Comparison of ENCODE assay signal across 35 cellular contexts in the genomic region with DNA sequence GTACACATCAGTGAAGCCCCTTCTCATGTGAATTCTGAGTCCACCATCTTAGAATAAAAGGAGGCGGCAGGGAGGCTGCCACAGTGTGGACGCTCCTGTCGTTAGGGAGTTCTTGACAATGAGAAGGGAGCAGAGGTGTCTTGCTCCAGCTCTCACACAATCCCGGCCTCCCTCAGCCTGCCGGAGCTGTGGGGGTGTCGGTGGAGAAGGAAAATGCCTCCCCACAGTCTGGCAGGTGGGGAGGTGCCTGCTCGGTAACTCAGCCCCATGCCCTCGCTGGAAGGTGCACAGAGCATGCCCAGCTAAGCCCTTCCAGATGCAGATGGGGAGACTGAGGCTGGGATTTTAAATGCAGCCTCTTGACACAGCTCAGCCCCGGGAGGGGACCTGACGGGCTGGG.
"Had no signal": no experiment of that assay in that cellular context is flagged by ENCODE, and none has a peak within 500 bp of the region (broad histone marks: within the 10 kb centered on the region; RNA-seq: fewer than 3 reads in every experiment).

No MANE protein-coding gene starts in this region.

- H3K4me1 ChIP-seq: ascending aorta had no signal

- H3K4me3 ChIP-seq: ascending aorta, cardiac muscle cell had no signal

- H3K27me3 ChIP-seq: ascending aorta, cardiac muscle cell had no signal

- DNase-seq: activated B cell treated with CpG ODN at 0.5 μM for 24 hours; activated CD4-positive, alpha-beta memory T cell treated with anti-CD3 and anti-CD28 coated beads for 36 hours; activated CD4-positive, alpha-beta T cell treated with anti-CD3 and anti-CD28 coated beads for 4 hours; activated CD4-positive, alpha-beta T cell treated with anti-CD3 and anti-CD28 coated beads, Interleukin-2, amount 10 ng/mL, durations not matched to agents 24 days and 14 days; activated CD4-positive, alpha-beta T cell treated with anti-CD3 and anti-CD28 coated beads, Interleukin-2, amount 50 U/mL, for 1 hour; activated CD4-positive, alpha-beta T cell treated with anti-CD3 and anti-CD28 coated beads, Interleukin-2, amount 50 U/mL, for 4 hours; activated CD4-positive, CD25-positive, alpha-beta regulatory T cell treated with anti-CD3 and anti-CD28 coated beads, Interleukin-2, amount 50 U/mL, for 72 hours; activated CD8-positive, alpha-beta memory T cell treated with anti-CD3 and anti-CD28 coated beads, Interleukin-2, amount 50 U/mL, for 4 hours; activated CD8-positive, alpha-beta T cell treated with anti-CD3 and anti-CD28 coated beads for 36 hours; activated effector memory CD4-positive, alpha-beta T cell treated with anti-CD3 and anti-CD28 coated beads, Interleukin-2, amount 50 U/mL, for 16 hours; activated gamma-delta T cell treated with Interleukin-2 at 50 U/mL for 16 hours; activated naive CD4-positive, alpha-beta T cell; activated naive CD4-positive, alpha-beta T cell treated with anti-CD3 and anti-CD28 coated beads for 36 hours; activated naive CD4-positive, alpha-beta T cell treated with anti-CD3 and anti-CD28 coated beads, Interleukin-2, amount 50 U/mL, for 16 hours; activated naive CD8-positive, alpha-beta T cell treated with anti-CD3 and anti-CD28 coated beads, Interleukin-2, amount 10 ng/mL, durations not matched to agents 7 days and 5 days; activated naive CD8-positive, alpha-beta T cell treated with anti-CD3 and anti-CD28 coated beads, Interleukin-2, amount 50 U/mL, for 24 hours; activated T-cell treated with anti-CD3 and anti-CD28 coated beads for 4 hours; activated T-cell treated with anti-CD3 and anti-CD28 coated beads, Interleukin-2, amount 50 U/mL, for 1 hour; activated T-cell treated with anti-CD3 and anti-CD28 coated beads, Interleukin-2, amount 50 U/mL, for 4 hours; activated T-cell treated with anti-CD3 and anti-CD28 coated beads, Interleukin-2, amount 50 U/mL, for 72 hours; amygdala; anterior cingulate cortex; central memory CD4-positive, alpha-beta T cell; T-helper 1 cell; T-helper 2 cell; T-helper 9 cell had no signal

- H3K36me3 Mint-ChIP-seq: activated CD4-positive, alpha-beta memory T cell treated with anti-CD3 and anti-CD28 coated beads for 36 hours; activated naive CD8-positive, alpha-beta T cell; activated naive CD8-positive, alpha-beta T cell treated with anti-CD3 and anti-CD28 coated beads, Interleukin-2, amount 10 ng/mL, durations not matched to agents 7 days and 5 days; brain had no signal

- ATAC-seq: activated CD8-positive, alpha-beta T cell treated with anti-CD3 and anti-CD28 coated beads for 36 hours; activated naive CD8-positive, alpha-beta T cell treated with anti-CD3 and anti-CD28 coated beads, Interleukin-2, amount 50 U/mL, for 24 hours; activated T-cell treated with anti-CD3 and anti-CD28 coated beads, Interleukin-2, amount 50 U/mL, for 4 hours; activated T-cell treated with anti-CD3 and anti-CD28 coated beads, Interleukin-2, amount 50 U/mL, for 72 hours; activated T-helper 17 cell treated with anti-CD3 and anti-CD28 coated beads, Interleukin-2, amount 50 U/mL, for 72 hours had no signal

- H3K9me3 Mint-ChIP-seq: activated B cell treated with CpG ODN at 0.5 μM for 24 hours; activated CD4-positive, alpha-beta memory T cell treated with anti-CD3 and anti-CD28 coated beads for 36 hours; activated CD4-positive, alpha-beta T cell treated with anti-CD3 and anti-CD28 coated beads, Interleukin-2, amount 10 ng/mL, durations not matched to agents 24 days and 14 days; activated CD8-positive, alpha-beta T cell treated with anti-CD3 and anti-CD28 coated beads for 36 hours; activated naive CD4-positive, alpha-beta T cell treated with anti-CD3 and anti-CD28 coated beads for 36 hours; activated naive CD8-positive, alpha-beta T cell treated with anti-CD3 and anti-CD28 coated beads, Interleukin-2, amount 10 ng/mL, durations not matched to agents 7 days and 5 days; activated naive CD8-positive, alpha-beta T cell treated with anti-CD3 and anti-CD28 coated beads, Interleukin-2, amount 50 U/mL, for 24 hours; activated T-cell treated with anti-CD3 and anti-CD28 coated beads, Interleukin-2, amount 50 U/mL, for 4 hours; activated T-cell treated with anti-CD3 and anti-CD28 coated beads, Interleukin-2, amount 50 U/mL, for 72 hours; activated T-helper 1 cell treated with anti-CD3 and anti-CD28 coated beads, Interleukin-12 subunit alpha, Interleukin-12 subunit beta, Interleukin-2, Interleukin-4 antibody, amounts not matched to agents 30 ng/mL and 10 ng/mL and 1 ng/mL, durations not matched to agents 14 hours and 24 hours and 36 hours; activated T-helper 17 cell treated with anti-CD3 and anti-CD28 coated beads, Interleukin-2, amount 50 U/mL, for 72 hours; T-helper 1 cell treated with Interleukin-12 subunit alpha and Interleukin-12 subunit beta and Interleukin-4 antibody, amounts not matched to agents 30 μg/mL and 1 μg/mL, for 36 hours; T-helper 2 cell treated with Interferon-gamma antibody and Interleukin-4, amounts not matched to agents 5 μg/mL and 100 μg/mL, for 36 hours had no signal

- H3K27ac ChIP-seq: ascending aorta, cardiac muscle cell, VCaP had no signal

- H3K9me3 ChIP-seq: ascending aorta had no signal

- H3K27ac Mint-ChIP-seq: activated B cell treated with CpG ODN at 0.5 μM for 24 hours; activated CD4-positive, alpha-beta memory T cell treated with anti-CD3 and anti-CD28 coated beads for 36 hours; activated CD4-positive, alpha-beta T cell treated with anti-CD3 and anti-CD28 coated beads, Interleukin-2, amount 10 ng/mL, durations not matched to agents 24 days and 14 days; activated CD8-positive, alpha-beta T cell treated with anti-CD3 and anti-CD28 coated beads for 36 hours; activated naive CD4-positive, alpha-beta T cell treated with anti-CD3 and anti-CD28 coated beads for 36 hours; activated naive CD8-positive, alpha-beta T cell; activated naive CD8-positive, alpha-beta T cell treated with anti-CD3 and anti-CD28 coated beads, Interleukin-2, amount 10 ng/mL, durations not matched to agents 7 days and 5 days; activated naive CD8-positive, alpha-beta T cell treated with anti-CD3 and anti-CD28 coated beads, Interleukin-2, amount 50 U/mL, for 24 hours; activated T-cell treated with anti-CD3 and anti-CD28 coated beads, Interleukin-2, amount 50 U/mL, for 72 hours; activated T-helper 1 cell treated with anti-CD3 and anti-CD28 coated beads, Interleukin-12 subunit alpha, Interleukin-12 subunit beta, Interleukin-2, Interleukin-4 antibody, amounts not matched to agents 30 ng/mL and 10 ng/mL and 1 ng/mL, durations not matched to agents 14 hours and 24 hours and 36 hours; activated T-helper 17 cell treated with anti-CD3 and anti-CD28 coated beads, Interleukin-2, amount 50 U/mL, for 72 hours; brain; T-helper 1 cell treated with Interleukin-12 subunit alpha and Interleukin-12 subunit beta and Interleukin-4 antibody, amounts not matched to agents 30 μg/mL and 1 μg/mL, for 36 hours; T-helper 2 cell treated with Interferon-gamma antibody and Interleukin-4, amounts not matched to agents 5 μg/mL and 100 μg/mL, for 36 hours had no signal

- H3K36me3 ChIP-seq: ascending aorta, cardiac muscle cell had no signal
